ENCODE assay signal across 11 cellular contexts in genomic region chr4:10730590-10730989, GRCh38. TPM values are rescaled to one million over a fixed set of nuclear protein-coding genes. Genes with fewer than 3 reads are reported as not detected.
DNase-seq lines count a peak whose midpoint lies in the region; ATAC-seq and TF ChIP-seq lines count a peak whose summit lies in the region.
"Had no signal": no experiment of that assay in that cellular context is flagged by ENCODE, and none has a peak within 500 bp of the region (broad histone marks: within the 10 kb centered on the region; RNA-seq: fewer than 3 reads in every experiment).

No MANE protein-coding gene starts in this region.

- ATAC-seq in GM18867 (IDR thresholded peaks at IDR 0.05; ENCODE audit: unreplicated experiment) (peak; percentile 53), GM21381 (IDR thresholded peaks at IDR 0.05; ENCODE audit: unreplicated experiment) (peak; percentile 63), HG03045 (IDR thresholded peaks at IDR 0.05; ENCODE audit: unreplicated experiment) (peak; percentile 49)
- ATAC-seq: T-helper 17 cell had no signal

- H3K9ac ChIP-seq in SK-N-SH: no peak overlapping the region

- H4K20me1 ChIP-seq in SK-N-SH (ENCODE audit: insufficient read depth): no peaks in the 10 kb centered on the region

- H3K4me3 ChIP-seq in SK-N-SH (ENCODE audit: low read depth in 2 of 2, low read length in 1 of 2): no peak overlapping the region
- H3K4me3 ChIP-seq in dorsolateral prefrontal cortex: no peak overlapping the region
- H3K4me3 ChIP-seq: lung had no signal

- H3K36me3 Mint-ChIP-seq in activated T-helper 2 cell treated with anti-CD3 and anti-CD28 coated beads, Interferon-gamma antibody, Interleukin-2, Interleukin-4, amounts not matched to agents 10 μg/mL and 5 μg/mL and 100 μg/mL, durations not matched to agents 14 hours and 24 hours and 36 hours (ENCODE audit: low read depth): peaks cover 23% of the 10 kb centered on the region

- H3K9me3 Mint-ChIP-seq in activated T-helper 2 cell treated with anti-CD3 and anti-CD28 coated beads, Interferon-gamma antibody, Interleukin-2, Interleukin-4, amounts not matched to agents 10 μg/mL and 5 μg/mL and 100 μg/mL, durations not matched to agents 14 hours and 24 hours and 36 hours: peaks cover 17% of the 10 kb centered on the region

- no peaks in the 10 kb centered on the region for H3K4me1 ChIP-seq in SK-N-SH (ENCODE audit: control insufficient read depth in 1 of 2, insufficient read depth in 2 of 2, low read depth in 1 of 2, low read length in 1 of 2)

- H3K79me2 ChIP-seq in SK-N-SH (ENCODE audit: insufficient read depth): no peaks in the 10 kb centered on the region

- POLR2A ChIA-PET in SK-N-SH (lab: Yijun Ruan, JAX): no interaction called here

- CTCF ChIA-PET in SK-N-SH (lab: Yijun Ruan, JAX): no interaction called here

- TF ChIP-seq CTCF in SK-N-SH (IDR thresholded peaks at IDR 0.05) (no peak), dorsolateral prefrontal cortex (IDR thresholded peaks at IDR 0.05 in 54 of 56, conservative IDR thresholded peaks at IDR 0.05 in 2 of 56; ENCODE audit: low read depth in 1 of 56, partially characterized antibody in 56 of 56) (no peak)

- no peak for TF ChIP-seq RAD21 in SK-N-SH (IDR thresholded peaks at IDR 0.05; ENCODE audit: low read length)

- 4% methylated on average over 7 of the region's 7 CpGs for WGBS in SK-N-SH (ENCODE audit: low lambda C conversion rate)

- no peak for TF ChIP-seq EP300 in SK-N-SH (IDR thresholded peaks at IDR 0.05; ENCODE audit: borderline replicate concordance in 1 of 2, low read depth in 1 of 2, low read length in 1 of 2)

- DNase-seq in activated T-helper 2 cell treated with anti-CD3 and anti-CD28 coated beads, Interferon-gamma antibody, Interleukin-2, Interleukin-4, amounts not matched to agents 10 μg/mL and 5 μg/mL and 100 μg/mL, durations not matched to agents 14 hours and 24 hours and 36 hours (ENCODE audit: low spot score): no peak
- DNase-seq in SK-N-SH (no peak), dorsolateral prefrontal cortex (no peak), iPS-NIHi7 (ENCODE audit: extremely low spot score) (no peak)
- DNase-seq: NCI-H526, T-helper 17 cell had no signal

- H3K9me2 ChIP-seq in SK-N-SH: no peaks in the 10 kb centered on the region

- peak overlapping the region; percentile 17 for H3K4me3 Mint-ChIP-seq in activated T-helper 2 cell treated with anti-CD3 and anti-CD28 coated beads, Interferon-gamma antibody, Interleukin-2, Interleukin-4, amounts not matched to agents 10 μg/mL and 5 μg/mL and 100 μg/mL, durations not matched to agents 14 hours and 24 hours and 36 hours (ENCODE audit: low read depth)
- H3K4me3 Mint-ChIP-seq: T-helper 17 cell had no signal

- no peak overlapping the region for H2AFZ ChIP-seq in SK-N-SH (ENCODE audit: low read depth)

- H3K4me1 Mint-ChIP-seq in activated T-helper 2 cell treated with anti-CD3 and anti-CD28 coated beads, Interferon-gamma antibody, Interleukin-2, Interleukin-4, amounts not matched to agents 10 μg/mL and 5 μg/mL and 100 μg/mL, durations not matched to agents 14 hours and 24 hours and 36 hours (ENCODE audit: low read depth): peaks cover 76% of the 10 kb centered on the region

- H3K36me3 ChIP-seq in SK-N-SH (replicated peaks in 1 of 2; ENCODE audit: control insufficient read depth in 1 of 2, insufficient read depth in 2 of 2, low read length in 1 of 2): no peaks in the 10 kb centered on the region

- no peaks in the 10 kb centered on the region for H3K27me3 Mint-ChIP-seq in activated T-helper 2 cell treated with anti-CD3 and anti-CD28 coated beads, Interferon-gamma antibody, Interleukin-2, Interleukin-4, amounts not matched to agents 10 μg/mL and 5 μg/mL and 100 μg/mL, durations not matched to agents 14 hours and 24 hours and 36 hours (ENCODE audit: low read depth)

- H3K27ac Mint-ChIP-seq in activated T-helper 2 cell treated with anti-CD3 and anti-CD28 coated beads, Interferon-gamma antibody, Interleukin-2, Interleukin-4, amounts not matched to agents 10 μg/mL and 5 μg/mL and 100 μg/mL, durations not matched to agents 14 hours and 24 hours and 36 hours: peak overlapping the region; percentile 90
- H3K27ac Mint-ChIP-seq: T-helper 17 cell had no signal

- no peaks in the 10 kb centered on the region for H3K27me3 ChIP-seq in SK-N-SH (ENCODE audit: insufficient read depth)
- H3K27me3 ChIP-seq in dorsolateral prefrontal cortex: peaks cover 0 to 12% (median 0%) of the 10 kb centered on the region in 45 donors

- H3F3A ChIP-seq in SK-N-SH (replicated peaks; ENCODE audit: insufficient read depth): no peaks in the 10 kb centered on the region

- no peaks in the 10 kb centered on the region for H3K9me3 ChIP-seq in SK-N-SH

- H3K4me2 ChIP-seq in SK-N-SH: no peak overlapping the region

- intact Hi-C loops in activated T-helper 2 cell treated with anti-CD3 and anti-CD28 coated beads, Interferon-gamma antibody, Interleukin-2, Interleukin-4, amounts not matched to agents 10 μg/mL and 5 μg/mL and 100 μg/mL, durations not matched to agents 14 hours and 24 hours and 36 hours (cut with micrococcal nuclease): loop anchor here (1.0 to 10.0 kb wide), 12 partner anchors 11 to 1126 kb away; partner anchors contain the start of genes HS3ST1, WDR1 and ZNF518B
- intact Hi-C loops in dorsolateral prefrontal cortex (cut with DNase I): no loop called here

- H3K27ac ChIP-seq in SK-N-SH (ENCODE audit: low read depth in 2 of 2, low read length in 1 of 2) (no peak overlapping the region), dorsolateral prefrontal cortex (no peak overlapping the region)

TF ChIP-seq in SK-N-SH, 30 proteins besides CTCF, POLR2A, EP300 and RAD21:
- no peak for TF ChIP-seq RFX5 (IDR thresholded peaks at IDR 0.05; ENCODE audit: low read length)
- TF ChIP-seq MEF2A (IDR thresholded peaks at IDR 0.05; ENCODE audit: borderline replicate concordance, low read depth): no peak
- no peak for TF ChIP-seq FOXJ3 (CRISPR knock-in tag; IDR thresholded peaks at IDR 0.05)
- no peak for TF ChIP-seq PBX3 (IDR thresholded peaks at IDR 0.05)
- no peak for TF ChIP-seq FOSL2 (IDR thresholded peaks at IDR 0.05; ENCODE audit: borderline replicate concordance, low read depth)
- no peak for TF ChIP-seq USF1 (IDR thresholded peaks at IDR 0.05; ENCODE audit: borderline replicate concordance, low read depth)
- no peak for TF ChIP-seq GATA2 (CRISPR knock-in tag; IDR thresholded peaks at IDR 0.05)

RNA-seq across cellular contexts. Expression of gene CLNK, which starts 46.0 kb away (rescaled TPM):
- 0.89 and 1.3 TPM in 2 replicates for total RNA-seq in activated T-helper 2 cell treated with anti-CD3 and anti-CD28 coated beads, Interferon-gamma antibody, Interleukin-2, Interleukin-4, amounts not matched to agents 10 μg/mL and 5 μg/mL and 100 μg/mL, durations not matched to agents 14 hours and 24 hours and 36 hours
- polyA plus RNA-seq in SK-N-SH (2012; rRNA removed): not detected in 2 replicates
- not detected in 2 replicates for polyA plus RNA-seq in SK-N-SH (2012; cell fraction: cytosol; rRNA removed)
- not detected in 2 replicates for polyA plus RNA-seq in SK-N-SH (2012; cell fraction: nucleus; rRNA removed)
- under 1 TPM in 2 of 120 experiments, not detected in 118; 0.10 to 0.51 TPM for total RNA-seq in dorsolateral prefrontal cortex
- total RNA-seq: H1 had no signal
- polyA plus RNA-seq: H1 had no signal
